In the genomic region with DNA sequence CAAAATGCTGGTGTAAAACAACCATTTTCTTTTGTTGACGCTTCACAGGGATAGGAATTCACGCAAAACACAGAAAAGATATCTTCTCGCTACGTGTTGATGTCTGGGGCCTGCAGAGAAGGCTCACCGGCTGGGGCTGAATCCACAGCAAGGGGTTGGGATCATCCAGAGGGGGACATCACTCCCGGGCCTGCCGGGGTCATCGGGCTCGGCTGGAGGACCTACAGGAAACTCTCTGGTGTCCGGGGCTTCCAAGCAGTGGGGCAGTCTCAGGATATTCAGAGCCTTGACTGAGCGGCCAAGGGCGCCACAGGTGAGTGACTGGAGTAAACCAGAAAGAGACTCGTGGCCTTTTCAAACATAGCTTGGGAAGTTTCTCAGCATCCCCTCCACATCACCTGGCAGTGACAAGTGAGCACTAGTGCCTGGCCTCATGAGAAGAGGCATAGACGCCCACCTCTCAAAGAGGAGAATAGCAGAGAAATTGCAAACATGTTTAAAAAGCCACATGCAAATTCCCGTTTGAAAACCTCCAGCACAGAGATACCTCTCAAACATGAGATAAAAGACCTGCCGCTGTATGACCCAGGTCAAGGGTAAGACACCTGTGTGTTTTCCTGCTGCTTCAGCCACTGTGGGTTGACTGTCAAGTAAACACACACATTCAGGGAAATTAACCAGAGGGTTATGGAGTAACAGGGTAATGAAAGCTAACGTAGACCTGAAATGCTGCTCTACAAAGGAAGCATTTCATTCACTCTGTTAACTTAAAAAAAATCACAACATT, we compare ENCODE assay signal across 14 cellular contexts. TPM values are rescaled to one million over a fixed set of nuclear protein-coding genes. Genes with fewer than 3 reads are reported as not detected.
DNase-seq lines count a peak whose midpoint lies in the region; TF ChIP-seq lines count a peak whose summit lies in the region.
"Had no signal": no experiment of that assay in that cellular context is flagged by ENCODE, and none has a peak within 500 bp of the region (broad histone marks: within the 10 kb centered on the region; RNA-seq: fewer than 3 reads in every experiment).

No MANE protein-coding gene starts in this region.

- in situ Hi-C loops in GM13977 (cut with MboI; ENCODE audit: low pct_unique_long_range_greater_than_20kb, low sequenced_read_pairs, unreplicated experiment) = no loop called here

- H3K36me3 ChIP-seq in Caco-2 (ENCODE audit: control insufficient read depth, insufficient read depth, low read length) = no peaks in the 10 kb centered on the region
- H3K36me3 ChIP-seq: BLaER1 had no signal

- H3K36me3 Mint-ChIP-seq in nephron progenitor cell (ENCODE audit: low read depth) (no peaks in the 10 kb centered on the region), Caco-2 (ENCODE audit: insufficient read depth, unreplicated experiment) (no peaks in the 10 kb centered on the region)
- H3K36me3 Mint-ChIP-seq: CD8-positive, alpha-beta memory T cell had no signal

- no peak for TF ChIP-seq CTCF in GM13977 (IDR thresholded peaks at IDR 0.05; ENCODE audit: extremely low read depth, insufficient read depth, missing control alignments)
- no peak for TF ChIP-seq CTCF in nephron progenitor cell (IDR thresholded peaks at IDR 0.05)
- no peak for TF ChIP-seq CTCF in Caco-2 (IDR thresholded peaks at IDR 0.05; ENCODE audit: insufficient read depth in 1 of 2, low read depth in 1 of 2, low read length in 1 of 2, severe bottlenecking in 1 of 2, unreplicated experiment in 1 of 2)

- BruUV-seq in Caco-2 (replicated peaks; lab: Mats Ljungman, UMichigan) = no TSS peak

- no peaks in the 10 kb centered on the region for H3K9me3 Mint-ChIP-seq in nephron progenitor cell
- H3K9me3 Mint-ChIP-seq in Caco-2 (ENCODE audit: unreplicated experiment) = no peaks in the 10 kb centered on the region
- H3K9me3 Mint-ChIP-seq: CD8-positive, alpha-beta memory T cell; GM23338; H9 had no signal

- peaks cover 4% of the 10 kb centered on the region for H3K27me3 Mint-ChIP-seq in nephron progenitor cell (ENCODE audit: low read depth, poor library complexity)
- H3K27me3 Mint-ChIP-seq in Caco-2 (ENCODE audit: insufficient read depth, unreplicated experiment) = peaks cover 7% of the 10 kb centered on the region

- H3K4me1 Mint-ChIP-seq in nephron progenitor cell (peaks cover 29% of the 10 kb centered on the region), Caco-2 (ENCODE audit: low read depth, unreplicated experiment) (no peaks in the 10 kb centered on the region)
- H3K4me1 Mint-ChIP-seq: CD8-positive, alpha-beta memory T cell had no signal

- POLR2A ChIA-PET in Caco-2 (lab: Charles Lee) = no interaction called here

- H3K27ac Mint-ChIP-seq in nephron progenitor cell = peak overlapping the region; percentile 59
- no peak overlapping the region for H3K27ac Mint-ChIP-seq in Caco-2 (ENCODE audit: unreplicated experiment)
- H3K27ac Mint-ChIP-seq: GM23338, H9 had no signal

- intact Hi-C loops in Caco-2 (cut with micrococcal nuclease; ENCODE audit: unreplicated experiment) = no loop called here

- H3K4me3 ChIP-seq in Caco-2 (ENCODE audit: low read depth, low read length) = no peak overlapping the region
- H3K4me3 ChIP-seq: BLaER1, GM12878, GM23338 had no signal

- no peaks in the 10 kb centered on the region; the same call in 1 of the 2 replicates for H3K27me3 ChIP-seq in Caco-2 (replicated peaks; ENCODE audit: control insufficient read depth, insufficient read depth, low read length)

- H3K4me1 ChIP-seq in Caco-2 = no peaks in the 10 kb centered on the region
- H3K4me1 ChIP-seq: BLaER1 had no signal

- DNase-seq in NCI-H345 treated with DMSO at 0.1 percent for 48 hours (lab: John Stamatoyannopoulos, UW; ENCODE audit: unreplicated experiment) (peak; percentile 15), NCI-H345 (lab: John Stamatoyannopoulos, UW) (no peak), GM13977 (ENCODE audit: low spot score) (peak; percentile 10), NCI-H69 (lab: John Stamatoyannopoulos, UW) (peak; percentile 24), nephron progenitor cell (no peak), NCI-H2081 treated with DMSO at 0.1 percent for 48 hours (lab: John Stamatoyannopoulos, UW) (no peak), NCI-H1105 (lab: John Stamatoyannopoulos, UW) (no peak), Caco-2 (no peak)
- DNase-seq: CD8-positive, alpha-beta memory T cell; DMS79; H9 had no signal

- CTCF ChIA-PET in Caco-2 (lab: Charles Lee) = no interaction called here

- H3K4me3 Mint-ChIP-seq in nephron progenitor cell (no peak overlapping the region), Caco-2 (ENCODE audit: unreplicated experiment) (no peak overlapping the region)
- H3K4me3 Mint-ChIP-seq: CD8-positive, alpha-beta memory T cell; GM23338; H9 had no signal

- H3K9me3 ChIP-seq in Caco-2 = no peaks in the 10 kb centered on the region
- H3K9me3 ChIP-seq: BLaER1 had no signal

RNA-seq across cellular contexts. Expression of gene SIMC1, which starts 50.8 kb away (rescaled TPM):
- total RNA-seq in Caco-2 (2022) = 40.2 and 42.3 TPM in 2 replicates

Comparison
In these comparisons a context has a peak if more than half of its experiments do, and no peak if none do; other contexts are left out.
1. DNase-seq: peak in NCI-H345 treated with DMSO at 0.1 percent for 48 hours (single experiment), GM13977 (single experiment) and NCI-H69 (single experiment); none in NCI-H345 (single experiment), nephron progenitor cell (single experiment), NCI-H2081 treated with DMSO at 0.1 percent for 48 hours (single experiment), NCI-H1105 (single experiment) and Caco-2 (0 of 2).